Comparison of ENCODE assay signal across 26 cellular contexts in genomic region chr7:134625571-134625970, GRCh38. TPM values are rescaled to one million over a fixed set of nuclear protein-coding genes. Genes with fewer than 3 reads are reported as not detected.
DNase-seq lines count a peak whose midpoint lies in the region; ATAC-seq, FAIRE-seq and TF ChIP-seq lines count a peak whose summit lies in the region.
"Had no signal": no experiment of that assay in that cellular context is flagged by ENCODE, and none has a peak within 500 bp of the region (broad histone marks: within the 10 kb centered on the region; RNA-seq: fewer than 3 reads in every experiment).

No MANE protein-coding gene starts in this region.

- POLR2A ChIA-PET in GM12878 (lab: Charles Lee), result no interaction called here

- no peak for FAIRE-seq in GM12878 (lab: Jason Lieb, UNC)
- no peak for FAIRE-seq in GM12892 (lab: Jason Lieb, UNC)
- FAIRE-seq: GM19239, H54 had no signal

- 15% methylated on average over 3 of the region's 3 CpGs for WGBS in GM12878 (ENCODE audit: insufficient coverage, insufficient replicate concordance, low lambda C conversion rate, missing lambda C conversion rate)
- WGBS in gastroesophageal sphincter (ENCODE audit: low coverage in 1 of 2), 2 donors, result 46 to 64% methylated on average over 3 of the region's 3 CpGs

- no peak overlapping the region for H2AFZ ChIP-seq in GM12878 (ENCODE audit: control insufficient read depth, low read depth, low read length)
- H2AFZ ChIP-seq: PC-9 had no signal

- no peak overlapping the region for H3K4me3 ChIP-seq in GM12878
- no peak overlapping the region for H3K4me3 ChIP-seq in foreskin fibroblast (ENCODE audit: low read depth in 1 of 2, low read length in 2 of 2)
- H3K4me3 ChIP-seq in gastroesophageal sphincter, result no peak overlapping the region
- H3K4me3 ChIP-seq: body of pancreas, PC-9, thoracic aorta had no signal

- CTCF ChIA-PET in GM12878 (lab: Yijun Ruan, JAX), result interaction anchor here (0.7 to 2.3 kb wide), 5 partner anchors 9 to 317 kb away, joined by 3 to 8 read pairs (median 4); no protein-coding TSS in a partner anchor

- H3K4me3 Mint-ChIP-seq in HFFc6 (no peak overlapping the region), mesothelial cell of epicardium (no peak overlapping the region)
- H3K4me3 Mint-ChIP-seq: activated B cell treated with CpG ODN at 0.5 μM for 24 hours; activated CD4-positive, alpha-beta memory T cell treated with anti-CD3 and anti-CD28 coated beads, Interleukin-2, amount 10 ng/mL, durations not matched to agents 7 days and 5 days; activated naive CD4-positive, alpha-beta T cell treated with anti-CD3 and anti-CD28 coated beads, Interleukin-2, amount 10 ng/mL, durations not matched to agents 7 days and 5 days; CD8-positive, alpha-beta memory T cell; T-helper 2 cell treated with Interferon-gamma antibody and Interleukin-4, amounts not matched to agents 5 μg/mL and 100 μg/mL, for 36 hours had no signal

- H3K36me3 Mint-ChIP-seq in HFFc6 (ENCODE audit: low read depth), result no peaks in the 10 kb centered on the region
- no peaks in the 10 kb centered on the region for H3K36me3 Mint-ChIP-seq in mesothelial cell of epicardium
- H3K36me3 Mint-ChIP-seq: activated naive CD4-positive, alpha-beta T cell treated with anti-CD3 and anti-CD28 coated beads, Interleukin-2, amount 10 ng/mL, durations not matched to agents 7 days and 5 days; CD8-positive, alpha-beta memory T cell had no signal

- peak overlapping the region; percentile 63 for H3K27ac Mint-ChIP-seq in HFFc6
- no peak overlapping the region for H3K27ac Mint-ChIP-seq in mesothelial cell of epicardium
- H3K27ac Mint-ChIP-seq: activated B cell treated with CpG ODN at 0.5 μM for 24 hours; activated CD4-positive, alpha-beta memory T cell treated with anti-CD3 and anti-CD28 coated beads, Interleukin-2, amount 10 ng/mL, durations not matched to agents 7 days and 5 days; activated naive CD4-positive, alpha-beta T cell treated with anti-CD3 and anti-CD28 coated beads, Interleukin-2, amount 10 ng/mL, durations not matched to agents 7 days and 5 days; T-helper 2 cell treated with Interferon-gamma antibody and Interleukin-4, amounts not matched to agents 5 μg/mL and 100 μg/mL, for 36 hours had no signal

- peak; percentile 77 for DNase-seq in AG08395 (ENCODE audit: low spot score)
- peak; percentile 89 for DNase-seq in HFFc6
- no peak for DNase-seq in GM12878 (ENCODE audit: low read depth, low spot score)
- peak; percentile 43 to 75 for DNase-seq in foreskin fibroblast
- DNase-seq in mesothelial cell of epicardium (ENCODE audit: low spot score in 2 of 2, unreplicated experiment in 2 of 2), result no peak
- DNase-seq in GM12892 (ENCODE audit: insufficient read length), result no peak
- DNase-seq: ACHN; activated B cell treated with CpG ODN at 0.5 μM for 24 hours; activated CD4-positive, alpha-beta memory T cell treated with anti-CD3 and anti-CD28 coated beads, Interleukin-2, amount 10 ng/mL, durations not matched to agents 7 days and 5 days; activated naive CD4-positive, alpha-beta T cell treated with anti-CD3 and anti-CD28 coated beads, Interleukin-2, amount 10 ng/mL, durations not matched to agents 7 days and 5 days; activated T-cell treated with anti-CD3 and anti-CD28 coated beads, Interleukin-2, amount 50 U/mL, for 1 hour; body of pancreas; CD8-positive, alpha-beta memory T cell; dermis blood vessel endothelial cell; DND-41; head of caudate nucleus; NCI-H1694; NCI-H2227 treated with DMSO at 0.1 percent for 48 hours; PC-9; stimulated activated CD4-positive, alpha-beta T cell treated with anti-CD3 and anti-CD28 coated beads, Interleukin-15, amount 100 ng/mL, for 24 hours had no signal

- TF ChIP-seq EP300 in GM12878 (IDR thresholded peaks at IDR 0.05; ENCODE audit: borderline replicate concordance in 1 of 2, control insufficient read depth in 1 of 2, low read depth in 2 of 2, low read length in 2 of 2), result no peak
- TF ChIP-seq EP300 in gastroesophageal sphincter (IDR thresholded peaks at IDR 0.05), result no peak

- no peaks in the 10 kb centered on the region for H3K4me1 ChIP-seq in GM12878 (ENCODE audit: control insufficient read depth, insufficient read depth, low read length)
- no peaks in the 10 kb centered on the region for H3K4me1 ChIP-seq in gastroesophageal sphincter
- H3K4me1 ChIP-seq: body of pancreas had no signal

- no TSS peak for BruUV-seq in GM12878 (replicated peaks; lab: Mats Ljungman, UMichigan)

- no peaks in the 10 kb centered on the region for H3K79me2 ChIP-seq in GM12878 (ENCODE audit: control insufficient read depth, insufficient read depth, low read length)

- H3K9me3 Mint-ChIP-seq in HFFc6, result no peaks in the 10 kb centered on the region
- peaks cover 3% of the 10 kb centered on the region for H3K9me3 Mint-ChIP-seq in mesothelial cell of epicardium
- H3K9me3 Mint-ChIP-seq: activated B cell treated with CpG ODN at 0.5 μM for 24 hours; activated CD4-positive, alpha-beta memory T cell treated with anti-CD3 and anti-CD28 coated beads, Interleukin-2, amount 10 ng/mL, durations not matched to agents 7 days and 5 days; activated naive CD4-positive, alpha-beta T cell treated with anti-CD3 and anti-CD28 coated beads, Interleukin-2, amount 10 ng/mL, durations not matched to agents 7 days and 5 days; CD8-positive, alpha-beta memory T cell; T-helper 2 cell treated with Interferon-gamma antibody and Interleukin-4, amounts not matched to agents 5 μg/mL and 100 μg/mL, for 36 hours had no signal

- TF ChIP-seq CTCF in HFFc6 (IDR thresholded peaks at IDR 0.05) (no peak), GM12878 (IDR thresholded peaks at IDR 0.05 in 2 of 3, conservative IDR thresholded peaks at IDR 0.05 in 1 of 3; ENCODE audit: control insufficient read depth in 2 of 3, extremely low read depth in 1 of 3, insufficient read depth in 1 of 3, low read depth in 3 of 3, low read length in 3 of 3) (no peak), foreskin fibroblast (IDR thresholded peaks at IDR 0.05; ENCODE audit: low read depth, low read length) (no peak), mesothelial cell of epicardium (IDR thresholded peaks at IDR 0.05; ENCODE audit: unreplicated experiment) (no peak), gastroesophageal sphincter (IDR thresholded peaks at IDR 0.05) (no peak)

- H3K9me3 ChIP-seq in GM12878 (replicated peaks; ENCODE audit: control insufficient read depth, insufficient read depth, low read length) (no peaks in the 10 kb centered on the region), gastroesophageal sphincter (no peaks in the 10 kb centered on the region)
- H3K9me3 ChIP-seq: body of pancreas, thoracic aorta had no signal

- H3K9ac ChIP-seq in GM12878 (ENCODE audit: control insufficient read depth, insufficient read depth, low read length), result no peak overlapping the region

- no peaks in the 10 kb centered on the region for H4K20me1 ChIP-seq in GM12878 (ENCODE audit: control insufficient read depth, insufficient read depth)

- no peak overlapping the region for H3K4me2 ChIP-seq in GM12878 (ENCODE audit: control insufficient read depth, insufficient read depth)
- H3K4me2 ChIP-seq: PC-9 had no signal

- H3K4me1 Mint-ChIP-seq in HFFc6 (ENCODE audit: low read depth) (peaks cover 44% of the 10 kb centered on the region), mesothelial cell of epicardium (no peaks in the 10 kb centered on the region)
- H3K4me1 Mint-ChIP-seq: activated B cell treated with CpG ODN at 0.5 μM for 24 hours; activated CD4-positive, alpha-beta memory T cell treated with anti-CD3 and anti-CD28 coated beads, Interleukin-2, amount 10 ng/mL, durations not matched to agents 7 days and 5 days; activated naive CD4-positive, alpha-beta T cell treated with anti-CD3 and anti-CD28 coated beads, Interleukin-2, amount 10 ng/mL, durations not matched to agents 7 days and 5 days; CD8-positive, alpha-beta memory T cell had no signal

- no peak overlapping the region for H3K27ac ChIP-seq in GM12878 (ENCODE audit: control insufficient read depth, insufficient read depth)
- H3K27ac ChIP-seq in gastroesophageal sphincter, result no peak overlapping the region
- H3K27ac ChIP-seq: body of pancreas, PC-9, thoracic aorta had no signal

- H3K36me3 ChIP-seq in GM12878 (ENCODE audit: control insufficient read depth in 2 of 2, insufficient read depth in 2 of 2, low read length in 1 of 2), result no peaks in the 10 kb centered on the region
- H3K36me3 ChIP-seq in gastroesophageal sphincter, result no peaks in the 10 kb centered on the region
- H3K36me3 ChIP-seq: thoracic aorta had no signal

- RAD21 ChIA-PET in GM12878 (lab: Charles Lee; ENCODE audit: unreplicated experiment), result interaction anchor here (1.0 to 1.3 kb wide), 2 partner anchors 13 to 320 kb away, joined by 3 read pairs; no protein-coding TSS in a partner anchor

- ATAC-seq in GM12878, result no peak
- ATAC-seq in GM18861 (IDR thresholded peaks at IDR 0.05; ENCODE audit: unreplicated experiment), result no peak
- ATAC-seq in gastroesophageal sphincter, result no peak
- ATAC-seq: body of pancreas had no signal

- H3K27me3 ChIP-seq in GM12878 (replicated peaks in 1 of 2; ENCODE audit: control insufficient read depth in 2 of 2, insufficient read depth in 2 of 2, low read length in 1 of 2) (no peaks in the 10 kb centered on the region; a peak in 2 of 4 replicates), gastroesophageal sphincter (peaks cover 34% of the 10 kb centered on the region)
- H3K27me3 ChIP-seq: body of pancreas had no signal

- no peak for TF ChIP-seq RAD21 in GM12878 (IDR thresholded peaks at IDR 0.05; ENCODE audit: insufficient read depth, low read depth, low read length)

- TF ChIP-seq POLR2A in GM12878 (IDR thresholded peaks at IDR 0.05; ENCODE audit: low read depth, low read length) (no peak), GM12892 (IDR thresholded peaks at IDR 0.05; ENCODE audit: low read depth, low read length) (no peak), gastroesophageal sphincter (IDR thresholded peaks at IDR 0.05) (no peak)

- H3K27me3 Mint-ChIP-seq in HFFc6 (ENCODE audit: insufficient read depth), result no peaks in the 10 kb centered on the region
- H3K27me3 Mint-ChIP-seq in mesothelial cell of epicardium (ENCODE audit: low read depth), result peaks cover 74% of the 10 kb centered on the region

- SMC1A ChIA-PET in GM12878 (lab: Charles Lee; ENCODE audit: uncharacterized antibody, unreplicated experiment), result interaction anchor here (0.6 to 2.1 kb wide), 5 partner anchors 13 to 78 kb away, joined by 3 to 8 read pairs (median 3); partner anchors contain the start of gene AKR1B15

- in situ Hi-C loops in GM12878 (cut with MboI), result no loop called here

- intact Hi-C loops in GM12878 (cut with micrococcal nuclease; ENCODE audit: unreplicated experiment), result no loop called here

RNA-seq across cellular contexts. Expression of gene BPGM, which starts 21.1 kb away (rescaled TPM):
- 10 to 100 TPM; 34.4 to 57.3 (median 39.3) TPM for total RNA-seq in HFFc6 (2021; fragmentation: NEBNext Ultra II Directional; extraction: Animal tissue kit (Norgen Biotek cat#: 25700))
- 7.5 and 10.8 TPM in 2 replicates for total RNA-seq in GM12878 (2013; cell fraction: nucleolus; rRNA removed)
- total RNA-seq in GM12878 (2014; rRNA removed) (10.0 and 13.2 TPM in 2 replicates), GM12878 (2014; rRNA removed; fragmentation: Illumina TruSeq; extraction: Trizol) (14.9 and 15.4 TPM in 2 replicates), GM12878 (2021) (9.0 and 9.4 TPM in 2 replicates), mesothelial cell of epicardium (13.3 to 15.0 TPM (median 14.8 TPM) in 3 replicates), gastroesophageal sphincter (10 to 100 TPM; 16.0 to 35.6 (median 29.6) TPM)
- polyA plus RNA-seq in GM12878 (2011; ENCODE audit: low read depth), result 7.3 TPM
- polyA plus RNA-seq in GM12878 (2011; rRNA removed) (17.1 and 23.6 TPM in 2 replicates), GM12878 (2014; fragmentation: Illumina TruSeq; extraction: Trizol) (15.8 and 19.8 TPM in 2 replicates), GM12878 (2014; fragmentation: Nextera tagmentation; extraction: Ambion mirVana) (10 to 100 TPM; 18.4 to 20.1 TPM), GM12878 (2014; rRNA removed) (9.3 and 14.2 TPM in 2 replicates), GM12878 (2016; fragmentation: Nextera tagmentation; extraction: Ambion mirVana) (10 to 100 TPM; 13.6 to 15.1 TPM)
- polyA plus RNA-seq in GM12878 (2011; cell fraction: cytosol; rRNA removed), result 8.0 and 8.4 TPM in 2 replicates
- polyA plus RNA-seq in GM12878 (2011; cell fraction: nucleus; rRNA removed), result 4.6 and 5.1 TPM in 2 replicates
- 9.4 and 9.8 TPM in 2 replicates for polyA plus RNA-seq in GM12878 (2012)
- polyA minus RNA-seq in GM12878 (2011; rRNA and poly(A)+ RNA removed), result 7.6 and 9.0 TPM in 2 replicates
- 2.1 and 2.8 TPM in 2 replicates for polyA minus RNA-seq in GM12878 (2011; cell fraction: cytosol; rRNA and poly(A)+ RNA removed)
- 2.5 and 3.9 TPM in 2 replicates for polyA minus RNA-seq in GM12878 (2011; cell fraction: nucleus; rRNA and poly(A)+ RNA removed)
- polyA plus RNA-seq in GM12892 (2012; ENCODE audit: missing spikeins), result 11.2 TPM

Comparison
In these comparisons a context has a peak if more than half of its experiments do, and no peak if none do; other contexts are left out.
1. DNase-seq: peak in AG08395 (single experiment), HFFc6 (single experiment) and foreskin fibroblast (2 of 2); none in GM12878 (single experiment), mesothelial cell of epicardium (0 of 2) and GM12892 (single experiment).